20 cellular contexts compared by ENCODE assay signal in the genomic region with DNA sequence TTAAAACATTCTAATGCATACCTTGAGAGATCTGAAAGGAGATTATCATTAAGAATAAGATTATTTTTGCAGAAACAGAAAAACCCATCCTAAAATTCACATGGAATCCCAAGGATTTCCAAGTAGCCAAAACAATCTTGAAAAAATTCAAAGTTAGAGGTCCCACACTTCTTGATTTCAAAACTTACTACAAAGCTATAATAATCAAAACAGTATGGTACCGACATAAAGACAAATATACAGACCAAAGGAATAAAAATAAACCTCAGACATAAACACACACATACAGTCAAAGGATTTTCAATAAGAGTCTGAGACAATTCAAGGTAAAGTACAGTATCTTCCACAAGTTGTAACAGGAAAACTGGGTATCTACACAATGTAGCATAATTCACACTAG.
"Had no signal": no experiment of that assay in that cellular context is flagged by ENCODE, and none has a peak within 500 bp of the region (broad histone marks: within the 10 kb centered on the region; RNA-seq: fewer than 3 reads in every experiment).

No MANE protein-coding gene starts in this region.

- H3K9me3 ChIP-seq: lower lobe of right lung, prostate gland had no signal

- H3K4me3 Mint-ChIP-seq: neural crest cell, WTC11 had no signal

- H3K9me3 Mint-ChIP-seq: neural crest cell had no signal

- H3K4me3 ChIP-seq: lower lobe of right lung, prostate gland, SK-N-MC had no signal

- ATAC-seq: left cardiac atrium; lower lobe of right lung; right cardiac atrium; stimulated activated naive CD8-positive, alpha-beta T cell treated with anti-CD3 and anti-CD28 coated beads, Interleukin-15, Interleukin-2, amounts not matched to agents 100 U/mL and 50 U/mL, for 24 hours; WTC11 had no signal

- H3K4me1 ChIP-seq: prostate gland had no signal

- H3K36me3 ChIP-seq: lower lobe of right lung, prostate gland had no signal

- H3K27ac Mint-ChIP-seq: WTC11 had no signal

- DNase-seq: activated CD4-positive, alpha-beta T cell treated with anti-CD3 and anti-CD28 coated beads for 48 hours; activated CD8-positive, alpha-beta memory T cell treated with anti-CD3 and anti-CD28 coated beads for 24 hours; activated gamma-delta T cell; activated T-cell treated with anti-CD3 and anti-CD28 coated beads for 4 hours; anterior cingulate cortex; cerebellar nuclear complex; dermis blood vessel endothelial cell; head of caudate nucleus; left cardiac atrium; lower lobe of right lung; right cardiac atrium; small intestine; stimulated activated CD4-positive, alpha-beta T cell treated with anti-CD3 and anti-CD28 coated beads, Interleukin-4, amount 100 ng/mL, for 4 hours; stimulated activated CD8-positive, alpha-beta memory T cell treated with anti-CD3 and anti-CD28 coated beads, Interleukin-4, amount 100 ng/mL, for 48 hours; stimulated activated naive CD8-positive, alpha-beta T cell treated with anti-CD3 and anti-CD28 coated beads, Interleukin-15, Interleukin-2, amounts not matched to agents 100 U/mL and 50 U/mL, for 24 hours; trophoblast cell had no signal

- H3K4me1 Mint-ChIP-seq: neural crest cell had no signal

- H3K27ac ChIP-seq: lower lobe of right lung, prostate gland, SK-N-MC had no signal
